In the genomic region with DNA sequence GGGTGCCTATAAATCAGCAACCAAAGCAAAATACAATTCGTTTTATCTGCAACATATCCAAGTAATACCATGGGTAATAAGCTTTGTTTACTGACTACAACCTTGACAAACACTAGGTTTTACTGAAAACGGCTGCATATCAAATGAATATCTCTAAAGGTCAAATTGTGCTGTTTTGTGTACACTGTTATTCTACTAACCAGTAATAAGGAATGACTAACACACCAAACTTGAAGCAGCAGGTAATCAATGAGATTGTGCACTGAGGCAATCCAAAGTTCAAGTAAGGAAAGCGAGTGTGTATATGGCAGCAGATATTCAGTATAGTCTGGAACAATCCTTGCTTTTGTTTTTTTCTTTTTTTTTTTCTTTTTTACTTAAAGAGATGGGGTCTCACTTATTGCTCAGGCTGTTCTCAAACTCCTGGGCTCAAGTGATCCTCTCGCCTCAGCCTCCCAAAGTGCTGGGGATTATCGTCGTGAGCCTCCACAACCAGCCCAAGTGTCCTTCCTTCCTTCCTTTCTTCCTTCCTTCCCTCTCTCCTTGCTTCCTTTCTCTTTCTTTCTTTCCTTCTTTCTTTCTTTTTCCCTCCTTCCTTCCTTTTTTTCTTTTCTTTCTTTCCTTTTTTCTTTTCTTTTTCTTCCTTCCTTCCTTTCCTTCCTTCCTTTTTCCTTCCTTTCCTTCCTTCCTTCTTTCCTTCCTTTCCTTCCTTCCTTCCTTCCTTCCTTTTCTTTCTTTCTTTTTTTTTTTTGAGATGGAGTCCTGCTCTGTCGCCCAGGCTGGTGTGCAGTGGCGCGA, we compare ENCODE assay signal across 1 cellular context.
TF ChIP-seq lines count a peak whose summit lies in the region.

No MANE protein-coding gene starts in this region.

TF ChIP-seq in endothelial cell of umbilical vein, 7 proteins besides CTCF, POLR2A, EP300 and RAD21:
- TF ChIP-seq POLR2AphosphoS5 (IDR thresholded peaks at IDR 0.05; ENCODE audit: insufficient read depth, low read depth, low read length) = no peak
- no peak for TF ChIP-seq GATA2 (IDR thresholded peaks at IDR 0.05; ENCODE audit: insufficient read depth, insufficient read length, low read depth, low read length)
- no peak for TF ChIP-seq MYC (IDR thresholded peaks at IDR 0.05; ENCODE audit: low read depth, low read length)
- no peak for TF ChIP-seq FOS (IDR thresholded peaks at IDR 0.05; ENCODE audit: borderline replicate concordance, insufficient read depth, low read length)
- no peak for TF ChIP-seq EZH2 (IDR thresholded peaks at IDR 0.05; ENCODE audit: borderline replicate concordance, low read depth, low read length, severe bottlenecking)
- TF ChIP-seq, protein P1, sequence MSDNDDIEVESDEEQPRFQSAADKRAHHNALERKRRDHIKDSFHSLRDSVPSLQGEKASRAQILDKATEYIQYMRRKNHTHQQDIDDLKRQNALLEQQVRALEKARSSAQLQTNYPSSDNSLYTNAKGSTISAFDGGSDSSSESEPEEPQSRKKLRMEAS (IDR thresholded peaks at IDR 0.05; ENCODE audit: insufficient read depth, insufficient read length) = no peak
- TF ChIP-seq JUN (IDR thresholded peaks at IDR 0.05; ENCODE audit: borderline replicate concordance, insufficient read depth, insufficient read length, low read depth) = no peak
